In the genomic region with DNA sequence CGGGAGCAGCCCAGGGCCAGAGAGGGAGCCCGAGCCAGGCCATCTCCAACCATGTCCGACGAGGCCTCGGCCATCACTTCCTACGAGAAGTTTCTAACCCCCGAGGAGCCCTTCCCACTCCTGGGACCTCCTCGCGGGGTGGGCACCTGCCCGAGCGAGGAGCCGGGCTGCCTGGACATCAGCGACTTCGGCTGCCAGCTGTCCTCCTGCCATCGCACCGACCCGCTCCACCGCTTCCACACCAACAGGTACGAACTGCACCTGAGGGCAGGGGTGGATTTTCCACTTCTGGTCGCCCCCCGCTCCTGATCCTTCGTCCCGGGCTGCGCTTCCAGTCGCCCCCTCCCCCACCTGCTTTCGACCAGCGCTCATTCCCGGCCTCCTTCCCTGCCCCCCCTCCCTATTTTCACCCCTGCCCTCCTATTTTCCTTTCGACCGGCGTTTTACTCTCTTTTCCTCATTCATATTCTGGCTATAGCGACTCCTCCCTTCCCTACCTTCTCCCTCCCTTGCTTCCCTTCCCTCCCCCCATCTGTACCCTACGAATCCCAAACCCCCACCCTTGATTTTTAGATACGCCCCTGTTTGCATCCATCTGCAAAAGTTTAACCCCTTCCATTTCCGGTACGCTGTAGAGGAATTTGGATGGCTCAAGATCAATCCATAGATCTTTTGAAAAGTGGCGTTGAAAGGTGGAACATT, we compare ENCODE assay signal across 7 cellular contexts. TPM values are rescaled to one million over a fixed set of nuclear protein-coding genes. Genes with fewer than 3 reads are reported as not detected.
DNase-seq lines count a peak whose midpoint lies in the region; ATAC-seq, FAIRE-seq and TF ChIP-seq lines count a peak whose summit lies in the region.

No MANE protein-coding gene starts in this region.

- no TSS peak for BruUV-seq in Panc1 (replicated peaks; lab: Mats Ljungman, UMichigan)

- peaks cover 33% of the 10 kb centered on the region for H3K79me2 ChIP-seq in GM23338 (replicated peaks; ENCODE audit: insufficient read depth)

- H3K9me3 Mint-ChIP-seq in GM23338, result no peaks in the 10 kb centered on the region

- no peak overlapping the region for H3K27ac ChIP-seq in GM23338 (ENCODE audit: low read depth)
- peak overlapping the region; percentile 89 for H3K27ac ChIP-seq in Panc1 (ENCODE audit: low read length)
- peak overlapping the region; percentile 84 for H3K27ac ChIP-seq in esophagus (ENCODE audit: low read depth in 2 of 2, low read length in 1 of 2)
- peak overlapping the region; percentile 65 to 80 (median 72) for H3K27ac ChIP-seq in pancreas

- no peaks in the 10 kb centered on the region for H3K9me3 ChIP-seq in Panc1 (ENCODE audit: control insufficient read depth, insufficient read depth, low read depth, low read length)
- H3K9me3 ChIP-seq in esophagus (ENCODE audit: control insufficient read depth in 2 of 2, insufficient read depth in 1 of 2, low read depth in 1 of 2, low read length in 1 of 2), result peaks cover 0 to 4% of the 10 kb centered on the region in 2 donors
- no peaks in the 10 kb centered on the region for H3K9me3 ChIP-seq in pancreas

- TF ChIP-seq CTCF in GM23338 (conservative IDR thresholded peaks at IDR 0.05; ENCODE audit: low read depth in 2 of 2) (no peak), Panc1 (IDR thresholded peaks at IDR 0.05) (no peak), pancreas (IDR thresholded peaks at IDR 0.05) (no peak)

- H3K27me3 ChIP-seq in GM23338 (ENCODE audit: insufficient read depth), result 0 out of 2 replicates have a peak, but pooled peaks cover 5% of the 10 kb centered on the region
- no peaks in the 10 kb centered on the region for H3K27me3 ChIP-seq in Panc1 (ENCODE audit: control insufficient read depth, insufficient read depth, low read length)
- peaks cover 0 to 2% of the 10 kb centered on the region in 2 donors for H3K27me3 ChIP-seq in esophagus (ENCODE audit: control insufficient read depth in 1 of 2, insufficient read depth in 2 of 2, low read length in 2 of 2)
- no peaks in the 10 kb centered on the region for H3K27me3 ChIP-seq in pancreas

- H4K20me1 ChIP-seq in GM23338 (replicated peaks; ENCODE audit: insufficient read depth), result no peaks in the 10 kb centered on the region; the same call in 1 of the 2 replicates

- no peaks in the 10 kb centered on the region for H3F3A ChIP-seq in GM23338 (replicated peaks; ENCODE audit: low read depth)

- 1 to 32% methylated on average over 36 to 37 of the region's 37 CpGs for WGBS in esophagus, 2 donors
- WGBS in pancreas, 2 donors, result 0 to 34% methylated on average over 36 to 37 of the region's 37 CpGs

- no peaks in the 10 kb centered on the region for H3K9me2 ChIP-seq in GM23338 (ENCODE audit: insufficient read depth)

- CTCF ChIA-PET in Panc1 (lab: Charles Lee), result interaction anchor here (0.7 to 1.9 kb wide), 4 partner anchors 8 to 34 kb away, joined by 4 to 7 read pairs (median 5); partner anchors contain the start of gene SLC25A53

- H3K4me3 ChIP-seq in GM23338 (peak overlapping the region; percentile 71), Panc1 (ENCODE audit: low read depth in 2 of 2, low read length in 2 of 2) (peak overlapping the region; percentile 88 to 97), esophagus (ENCODE audit: low read depth in 1 of 2, low read length in 2 of 2) (peak overlapping the region; percentile 76 to 80), pancreas (peak overlapping the region; percentile 55 to 64 (median 57))

- in situ Hi-C loops in Panc1 (cut with HindIII; ENCODE audit: low pct_unique_long_range_greater_than_20kb, low sequenced_read_pairs), result no loop called here

- peaks cover 18% of the 10 kb centered on the region for H3K4me1 Mint-ChIP-seq in GM23338

- ATAC-seq in GM23338 (peak; percentile 8), Panc1 (no peak), pancreas (peak in 3 of 4 donors; percentile 6 to 9 (median 8)), HG02798 (IDR thresholded peaks at IDR 0.05; ENCODE audit: poor library complexity, unreplicated experiment) (no peak)

- H3K27me3 Mint-ChIP-seq in GM23338 (ENCODE audit: insufficient read depth, low read depth, poor library complexity), result peaks cover 2% of the 10 kb centered on the region

- H2AFZ ChIP-seq in GM23338, result no peak overlapping the region

- peak overlapping the region; percentile 76 for H3K4me3 Mint-ChIP-seq in GM23338

- POLR2A ChIA-PET in Panc1 (lab: Charles Lee), result interaction anchor here (0.6 kb wide), 1 partner anchor 10 kb away, joined by 5 read pairs; no protein-coding TSS in a partner anchor

- H3K4me1 ChIP-seq in GM23338 (ENCODE audit: insufficient read depth) (0 out of 2 replicates have a peak, but pooled peaks cover 5% of the 10 kb centered on the region), Panc1 (ENCODE audit: control insufficient read depth, insufficient read depth, low read length) (peaks cover 24% of the 10 kb centered on the region), esophagus (ENCODE audit: control insufficient read depth in 2 of 2, insufficient read depth in 2 of 2, low read length in 1 of 2) (no peaks in the 10 kb centered on the region), pancreas (peaks cover 0 to 13% (median 4%) of the 10 kb centered on the region in 3 donors)

- H3K4me2 ChIP-seq in GM23338, result peak overlapping the region; percentile 85

- DNase-seq in GM23338 (ENCODE audit: low spot score), result peak; percentile 18
- no peak for DNase-seq in Panc1 (ENCODE audit: low read depth, low spot score)
- peak in 1 of 6 donors; percentile 74 for DNase-seq in pancreas
- no peak for DNase-seq in middle frontal gyrus (ENCODE audit: extremely low spot score, low spot score)
- DNase-seq in NCI-H748 treated with DMSO at 0.1 percent for 48 hours (lab: John Stamatoyannopoulos, UW), result no peak

- no peak for FAIRE-seq in pancreas (lab: Jason Lieb, UNC)

- H3K36me3 ChIP-seq in GM23338 (ENCODE audit: insufficient read depth) (no peaks in the 10 kb centered on the region), Panc1 (ENCODE audit: control insufficient read depth, insufficient read depth, low read length) (peaks cover 2% of the 10 kb centered on the region; the same call in 1 of the 2 replicates), esophagus (ENCODE audit: control insufficient read depth in 2 of 2, insufficient read depth in 2 of 2, low read length in 1 of 2) (no peaks in the 10 kb centered on the region), pancreas (no peaks in the 10 kb centered on the region)

- H3K36me3 Mint-ChIP-seq in GM23338 (ENCODE audit: low read depth), result peaks cover 3% of the 10 kb centered on the region; the same call in 1 of the 3 replicates

- no peak overlapping the region for H3K27ac Mint-ChIP-seq in GM23338

- intact Hi-C loops in Panc1 (cut with micrococcal nuclease; ENCODE audit: unreplicated experiment), result no loop called here
- intact Hi-C loops in pancreas (cut with DNase I), result no loop called here

TF ChIP-seq in GM23338, 12 proteins besides CTCF, POLR2A, EP300 and RAD21 (continues in another document):
- TF ChIP-seq CREB1 (CRISPR knock-in tag; IDR thresholded peaks at IDR 0.05; ENCODE audit: low read depth) (no peak), EZH2 (IDR thresholded peaks at IDR 0.05; ENCODE audit: low read depth, unreplicated experiment) (no peak), STAT1 (IDR thresholded peaks at IDR 0.05; ENCODE audit: unreplicated experiment) (no peak), ZNF331 (CRISPR knock-in tag; IDR thresholded peaks at IDR 0.05; ENCODE audit: low read depth) (no peak)

RNA-seq across cellular contexts. Expression of gene FAM199X, which starts 0.6 kb away (rescaled TPM):
- 16.1 and 18.7 TPM in 2 replicates for total RNA-seq in GM23338 (2014; rRNA removed; shearing (Covaris generic))
- 9.1 and 11.0 TPM in 2 replicates for polyA plus RNA-seq in GM23338 (2016; fragmentation: Nextera tagmentation; extraction: Ambion mirVana)
- 56.8 TPM for total RNA-seq in Panc1 (2021; ENCODE audit: unreplicated experiment)
- 23.6 TPM for polyA plus RNA-seq in Panc1 (2012; ENCODE audit: insufficient read length)
- 1 to 10 TPM; 4.5 to 5.8 TPM for polyA plus RNA-seq in esophagus
- 10 to 100 TPM in 4 of 6 donors, 1 to 10 TPM in 2; 7.7 to 14.4 (median 11.3) TPM for total RNA-seq in pancreas
- 1 to 10 TPM; 6.8 to 9.9 TPM for polyA plus RNA-seq in pancreas

RNA-seq across cellular contexts. Expression of gene SLC25A53, which starts 10.1 kb away (rescaled TPM):
- total RNA-seq in GM23338 (2014; rRNA removed; shearing (Covaris generic)), result 2.2 and 3.7 TPM in 2 replicates
- polyA plus RNA-seq in GM23338 (2016; fragmentation: Nextera tagmentation; extraction: Ambion mirVana), result 2.4 and 3.7 TPM in 2 replicates
- total RNA-seq in Panc1 (2021; ENCODE audit: unreplicated experiment), result 9.8 TPM
- polyA plus RNA-seq in Panc1 (2012; ENCODE audit: insufficient read length), result 10.4 TPM
- 1 to 10 TPM; 2.9 to 4.1 TPM for polyA plus RNA-seq in esophagus
- 1 to 10 TPM; 3.0 to 5.7 (median 4.0) TPM for total RNA-seq in pancreas
- polyA plus RNA-seq in pancreas, result 1 to 10 TPM; 3.7 to 5.8 TPM

RNA-seq across cellular contexts. Expression of gene ZCCHC18, which starts 54.6 kb away (rescaled TPM):
- 4.4 and 4.7 TPM in 2 replicates for total RNA-seq in GM23338 (2014; rRNA removed; shearing (Covaris generic))
- polyA plus RNA-seq in GM23338 (2016; fragmentation: Nextera tagmentation; extraction: Ambion mirVana), result 3.4 and 4.9 TPM in 2 replicates
- total RNA-seq in Panc1 (2021; ENCODE audit: unreplicated experiment), result 0.62 TPM
- polyA plus RNA-seq in Panc1 (2012; ENCODE audit: insufficient read length), result 0.25 TPM
- polyA plus RNA-seq in esophagus, result under 1 TPM; 0.51 to 0.71 TPM
- 1 to 10 TPM in 2 of 6 donors, under 1 TPM in 4; 0.05 to 1.5 (median 0.27) TPM for total RNA-seq in pancreas
- 1 to 10 TPM; 1.2 to 6.2 TPM for polyA plus RNA-seq in pancreas

Comparison
In these comparisons a context has a peak if more than half of its experiments do, and no peak if none do; other contexts are left out.
1. ATAC-seq: peak in GM23338 (single experiment) and pancreas (3 of 4); none in Panc1 (single experiment) and HG02798 (single experiment).
2. Peak in every context shown above with its lines, with median percentiles within 50 percentile points of each other: H3K4me3 ChIP-seq.